Comparison of ENCODE assay signal across 10 cellular contexts in genomic region chr2:28398101-28398834, GRCh38. TPM values are rescaled to one million over a fixed set of nuclear protein-coding genes. Genes with fewer than 3 reads are reported as not detected.
A peak's percentile ranks its signal among the peaks of the same experiment; 100 is the strongest.
DNase-seq lines count a peak whose midpoint lies in the region; ATAC-seq and TF ChIP-seq lines count a peak whose summit lies in the region.
"Had no signal": no experiment of that assay in that cellular context is flagged by ENCODE, and none has a peak within 500 bp of the region (broad histone marks: within the 10 kb centered on the region; RNA-seq: fewer than 3 reads in every experiment).

No MANE protein-coding gene starts in this region.

- intact Hi-C loops in activated CD4-positive, alpha-beta T cell treated with anti-CD3 and anti-CD28 coated beads, Interleukin-2, amount 10 ng/mL, durations not matched to agents 24 days and 14 days (cut with micrococcal nuclease), result no loop called here
- intact Hi-C loops in MCF 10A (cut with micrococcal nuclease), result loop anchor here (5.0 to 10.0 kb wide), 2 partner anchors 313 to 626 kb away; partner anchors contain the start of gene MRPL33

- no peak for DNase-seq in activated CD4-positive, alpha-beta T cell treated with anti-CD3 and anti-CD28 coated beads, Interleukin-2, amount 10 ng/mL, durations not matched to agents 24 days and 14 days
- DNase-seq in activated CD4-positive, alpha-beta T cell treated with anti-CD3 and anti-CD28 coated beads, Interleukin-2, amount 50 U/mL, for 1 hour, result no peak
- DNase-seq in MCF 10A (ENCODE audit: unreplicated experiment) (peak; percentile 76), left kidney (ENCODE audit: low read depth, low spot score) (peak; percentile 80), tibial nerve (ENCODE audit: low spot score in 2 of 2) (no peak), NCI-H510A (lab: John Stamatoyannopoulos, UW) (no peak), dermis blood vessel endothelial cell (no peak)
- DNase-seq: activated CD8-positive, alpha-beta memory T cell treated with anti-CD3 and anti-CD28 coated beads for 24 hours; NCI-H1105 treated with DMSO at 0.1 percent for 48 hours had no signal

- no peaks in the 10 kb centered on the region for H3K9me3 Mint-ChIP-seq in activated CD4-positive, alpha-beta T cell treated with anti-CD3 and anti-CD28 coated beads, Interleukin-2, amount 10 ng/mL, durations not matched to agents 24 days and 14 days
- no peaks in the 10 kb centered on the region for H3K9me3 Mint-ChIP-seq in MCF 10A (ENCODE audit: unreplicated experiment)

- ATAC-seq in HG03095 (IDR thresholded peaks at IDR 0.05; ENCODE audit: unreplicated experiment), result no peak

- no peaks in the 10 kb centered on the region for H3K27me3 ChIP-seq in tibial nerve

- H3K27me3 Mint-ChIP-seq in activated CD4-positive, alpha-beta T cell treated with anti-CD3 and anti-CD28 coated beads, Interleukin-2, amount 10 ng/mL, durations not matched to agents 24 days and 14 days, result no peaks in the 10 kb centered on the region
- H3K27me3 Mint-ChIP-seq in MCF 10A (ENCODE audit: insufficient read depth, unreplicated experiment), result no peaks in the 10 kb centered on the region

- WGBS in tibial nerve, 2 donors, result 48% methylated on average over 13 of the region's 13 CpGs

- peak overlapping the region; percentile 35 to 100 (median 99) for H3K27ac ChIP-seq in tibial nerve

- no peak for TF ChIP-seq CTCF in MCF 10A (IDR thresholded peaks at IDR 0.05; ENCODE audit: unreplicated experiment)
- no peak for TF ChIP-seq CTCF in tibial nerve (IDR thresholded peaks at IDR 0.05)

- peak in 1 of 2 donors; percentile 75 for TF ChIP-seq EP300 in tibial nerve (IDR thresholded peaks at IDR 0.05)

- no peak overlapping the region for H3K4me3 Mint-ChIP-seq in activated CD4-positive, alpha-beta T cell treated with anti-CD3 and anti-CD28 coated beads, Interleukin-2, amount 10 ng/mL, durations not matched to agents 24 days and 14 days
- H3K4me3 Mint-ChIP-seq in MCF 10A (ENCODE audit: unreplicated experiment), result no peak overlapping the region

- TF ChIP-seq POLR2A in tibial nerve (IDR thresholded peaks at IDR 0.05), result peak; percentile 2 to 26

- no peaks in the 10 kb centered on the region for H3K9me3 ChIP-seq in tibial nerve

- H3K4me3 ChIP-seq in tibial nerve, result peak overlapping the region in 2 of 4 donors; percentile 18 to 99

- H3K4me1 Mint-ChIP-seq in activated CD4-positive, alpha-beta T cell treated with anti-CD3 and anti-CD28 coated beads, Interleukin-2, amount 10 ng/mL, durations not matched to agents 24 days and 14 days, result peaks cover 54% of the 10 kb centered on the region
- peaks cover 43% of the 10 kb centered on the region for H3K4me1 Mint-ChIP-seq in MCF 10A (ENCODE audit: insufficient read depth, unreplicated experiment)

- H3K4me1 ChIP-seq in tibial nerve, result peaks cover 0 to 64% (median 52%) of the 10 kb centered on the region in 4 donors

- H3K36me3 Mint-ChIP-seq in activated CD4-positive, alpha-beta T cell treated with anti-CD3 and anti-CD28 coated beads, Interleukin-2, amount 10 ng/mL, durations not matched to agents 24 days and 14 days (ENCODE audit: low read depth), result peaks cover 47% of the 10 kb centered on the region
- peaks cover 3% of the 10 kb centered on the region for H3K36me3 Mint-ChIP-seq in MCF 10A (ENCODE audit: insufficient read depth, unreplicated experiment)

- POLR2A ChIA-PET in MCF 10A (lab: Yijun Ruan, JAX), result interaction anchor here (0.6 to 6.0 kb wide), 6 partner anchors 10 to 378 kb away, joined by 3 to 53 read pairs (median 3); no protein-coding TSS in a partner anchor

- H3K27ac Mint-ChIP-seq in activated CD4-positive, alpha-beta T cell treated with anti-CD3 and anti-CD28 coated beads, Interleukin-2, amount 10 ng/mL, durations not matched to agents 24 days and 14 days, result peak overlapping the region; percentile 45
- H3K27ac Mint-ChIP-seq in MCF 10A (ENCODE audit: low read depth, unreplicated experiment), result no peak overlapping the region

- BruUV-seq in MCF 10A (replicated peaks; lab: Mats Ljungman, UMichigan), result no TSS peak

- peaks cover 0 to 20% (median 0%) of the 10 kb centered on the region in 3 donors for H3K36me3 ChIP-seq in tibial nerve

- CTCF ChIA-PET in MCF 10A (lab: Yijun Ruan, JAX), result interaction anchor here (0.7 to 1.9 kb wide), 2 partner anchors 669 to 694 kb away, joined by 3 to 4 read pairs; no protein-coding TSS in a partner anchor

RNA-seq across cellular contexts. Expression of gene FOSL2, which starts 5.6 kb away (rescaled TPM):
- 73.2 and 80.6 TPM in 2 replicates for total RNA-seq in activated CD4-positive, alpha-beta T cell treated with anti-CD3 and anti-CD28 coated beads, Interleukin-2, amount 10 ng/mL, durations not matched to agents 24 days and 14 days
- total RNA-seq in MCF 10A (2022) (122 and 141 TPM in 2 replicates), tibial nerve (100 to 1,000 TPM; 141 to 207 (median 190) TPM), dermis blood vessel endothelial cell (58.4 and 59.1 TPM in 2 replicates)

Comparison
In these comparisons a context has a peak if more than half of its experiments do, and no peak if none do; other contexts are left out.
1. DNase-seq: peak in MCF 10A (single experiment) and left kidney (single experiment); none in activated CD4-positive, alpha-beta T cell treated with anti-CD3 and anti-CD28 coated beads, Interleukin-2, amount 10 ng/mL, durations not matched to agents 24 days and 14 days (single experiment), activated CD4-positive, alpha-beta T cell treated with anti-CD3 and anti-CD28 coated beads, Interleukin-2, amount 50 U/mL, for 1 hour (single experiment), tibial nerve (0 of 2), NCI-H510A (single experiment) and dermis blood vessel endothelial cell (single experiment).